ENCODE assay signal across 23 cellular contexts in genomic region chr10:79254333-79255006, GRCh38.
A peak's percentile ranks its signal among the peaks of the same experiment; 100 is the strongest.
DNase-seq lines count a peak whose midpoint lies in the region; ATAC-seq, FAIRE-seq and TF ChIP-seq lines count a peak whose summit lies in the region.
"Had no signal": no experiment of that assay in that cellular context is flagged by ENCODE, and none has a peak within 500 bp of the region (broad histone marks: within the 10 kb centered on the region; RNA-seq: fewer than 3 reads in every experiment).

No MANE protein-coding gene starts in this region.

- ATAC-seq in stimulated activated naive B cell treated with anti-CD40 and anti-IgM and Interleukin-4, amounts not matched to agents 10 μg/mL and 1 μg/mL and 100 μg/mL, for 72 hours (replicated peaks) = no peak

- H2BK15ac ChIP-seq in H1 (ENCODE audit: low read length) = no peak overlapping the region

- H3K27ac ChIP-seq in MM.1S (ENCODE audit: low read length) (peak overlapping the region; percentile 96), H1 (ENCODE audit: low read depth, low read length) (no peak overlapping the region), kidney (ENCODE audit: low read depth in 2 of 2, low read length in 2 of 2) (no peak overlapping the region)

- H3K9me3 Mint-ChIP-seq in T-helper 2 cell treated with Interferon-gamma antibody and Interleukin-4, amounts not matched to agents 5 μg/mL and 100 μg/mL, for 36 hours = no peaks in the 10 kb centered on the region
- no peaks in the 10 kb centered on the region for H3K9me3 Mint-ChIP-seq in stimulated activated naive B cell treated with anti-CD40 and anti-IgM and Interleukin-4, amounts not matched to agents 10 μg/mL and 1 μg/mL and 100 μg/mL, for 72 hours
- no peaks in the 10 kb centered on the region for H3K9me3 Mint-ChIP-seq in activated naive CD4-positive, alpha-beta T cell treated with anti-CD3 and anti-CD28 coated beads for 36 hours
- H3K9me3 Mint-ChIP-seq: activated naive CD4-positive, alpha-beta T cell treated with anti-CD3 and anti-CD28 coated beads, Interleukin-2, amount 10 ng/mL, durations not matched to agents 7 days and 5 days; central memory CD8-positive, alpha-beta T cell; stimulated activated naive CD8-positive, alpha-beta T cell treated with anti-CD3 and anti-CD28 coated beads, Interleukin-15, amount 100 ng/mL, for 72 hours; type B pancreatic cell had no signal

- H4K8ac ChIP-seq in H1 (ENCODE audit: extremely low read depth, insufficient read depth, low read length) = peak overlapping the region; percentile 39; the same call in 1 of the 2 replicates

- H3K23me2 ChIP-seq in H1 (ENCODE audit: low read depth, low read length) = no peaks in the 10 kb centered on the region

- no peak for TF ChIP-seq EP300 in H1 (IDR thresholded peaks at IDR 0.05; ENCODE audit: borderline replicate concordance in 1 of 2, low read depth in 2 of 2, low read length in 2 of 2)

- no peaks in the 10 kb centered on the region for H3K9me2 ChIP-seq in MM.1S (replicated peaks; ENCODE audit: insufficient read depth, low read length)

- H3K9ac ChIP-seq in MM.1S (ENCODE audit: low read length) (peak overlapping the region; percentile 45), H1 (replicated peaks in 1 of 4; ENCODE audit: extremely low read depth in 1 of 4, low read depth in 3 of 4, low read length in 3 of 4) (no peak overlapping the region), kidney (ENCODE audit: low read length in 2 of 2) (no peak overlapping the region)

- no peak overlapping the region for H2BK120ac ChIP-seq in H1 (replicated peaks; ENCODE audit: low read depth, low read length)

- no peak for TF ChIP-seq RAD21 in H1 (IDR thresholded peaks at IDR 0.05 in 1 of 2, conservative IDR thresholded peaks at IDR 0.05 in 1 of 2; ENCODE audit: low read depth in 2 of 2, low read length in 2 of 2)

- no peak overlapping the region for H3K18ac ChIP-seq in H1 (ENCODE audit: extremely low read depth, low read length)

- no peaks in the 10 kb centered on the region for H3K36me3 Mint-ChIP-seq in T-helper 2 cell treated with Interferon-gamma antibody and Interleukin-4, amounts not matched to agents 5 μg/mL and 100 μg/mL, for 36 hours (ENCODE audit: low read depth)
- peaks cover 50 to 71% of the 10 kb centered on the region in 2 donors for H3K36me3 Mint-ChIP-seq in stimulated activated naive B cell treated with anti-CD40 and anti-IgM and Interleukin-4, amounts not matched to agents 10 μg/mL and 1 μg/mL and 100 μg/mL, for 72 hours
- H3K36me3 Mint-ChIP-seq in activated naive CD4-positive, alpha-beta T cell treated with anti-CD3 and anti-CD28 coated beads for 36 hours (ENCODE audit: low read depth) = no peaks in the 10 kb centered on the region

- DNase-seq in T-helper 2 cell treated with Interferon-gamma antibody and Interleukin-4, amounts not matched to agents 5 μg/mL and 100 μg/mL, for 36 hours (ENCODE audit: low spot score) = no peak
- no peak for DNase-seq in T-helper 2 cell
- peak; percentile 80 for DNase-seq in MM.1S
- DNase-seq in H1 (ENCODE audit: low read depth in 1 of 2, low spot score in 2 of 2) = no peak
- no peak for DNase-seq in stimulated activated naive B cell treated with anti-CD40 and anti-IgM and Interleukin-4, amounts not matched to agents 10 μg/mL and 1 μg/mL and 100 μg/mL, for 72 hours
- DNase-seq in kidney = no peak
- no peak for DNase-seq in activated naive CD4-positive, alpha-beta T cell treated with anti-CD3 and anti-CD28 coated beads for 36 hours
- DNase-seq in stimulated activated CD4-positive, alpha-beta T cell treated with anti-CD3 and anti-CD28 coated beads, Interleukin-2, amount 100 ng/mL, for 24 hours = no peak
- DNase-seq: 8988T; activated CD4-positive, alpha-beta T cell treated with anti-CD3 and anti-CD28 coated beads for 36 hours; activated naive CD4-positive, alpha-beta T cell treated with anti-CD3 and anti-CD28 coated beads, Interleukin-2, amount 10 ng/mL, durations not matched to agents 7 days and 5 days; activated T-cell treated with anti-CD3 and anti-CD28 coated beads, Interleukin-2, amount 50 U/mL, for 48 hours; AML-193; DMS79; foreskin fibroblast; hippocampal formation; NCI-H1436; NCI-H510A; occipital lobe; stimulated activated CD4-positive, alpha-beta T cell treated with anti-CD3 and anti-CD28 coated beads, Interleukin-4, amount 100 ng/mL, for 4 hours; stimulated activated naive CD8-positive, alpha-beta T cell treated with anti-CD3 and anti-CD28 coated beads, Interleukin-15, amount 100 ng/mL, for 72 hours had no signal

- no peak overlapping the region for H3K23ac ChIP-seq in H1 (ENCODE audit: insufficient read length)

- POLR2A ChIA-PET in H1 (lab: Charles Lee; ENCODE audit: partially characterized antibody) = interaction anchor here (0.6 to 2.3 kb wide), 2 partner anchors 11 to 22 kb away, joined by 3 to 5 read pairs; no protein-coding TSS in a partner anchor

- H3K27ac Mint-ChIP-seq in T-helper 2 cell treated with Interferon-gamma antibody and Interleukin-4, amounts not matched to agents 5 μg/mL and 100 μg/mL, for 36 hours = peak overlapping the region; percentile 41
- peak overlapping the region; percentile 67 for H3K27ac Mint-ChIP-seq in stimulated activated naive B cell treated with anti-CD40 and anti-IgM and Interleukin-4, amounts not matched to agents 10 μg/mL and 1 μg/mL and 100 μg/mL, for 72 hours
- no peak overlapping the region for H3K27ac Mint-ChIP-seq in activated naive CD4-positive, alpha-beta T cell treated with anti-CD3 and anti-CD28 coated beads for 36 hours
- H3K27ac Mint-ChIP-seq: activated CD4-positive, alpha-beta T cell treated with anti-CD3 and anti-CD28 coated beads for 36 hours; activated naive CD4-positive, alpha-beta T cell treated with anti-CD3 and anti-CD28 coated beads, Interleukin-2, amount 10 ng/mL, durations not matched to agents 7 days and 5 days; stimulated activated naive CD8-positive, alpha-beta T cell treated with anti-CD3 and anti-CD28 coated beads, Interleukin-15, amount 100 ng/mL, for 72 hours; type B pancreatic cell had no signal

- CTCF ChIA-PET in H1 (lab: Charles Lee; ENCODE audit: partially characterized antibody) = interaction anchor here (0.8 kb wide), 1 partner anchor 12 kb away, joined by 4 read pairs; no protein-coding TSS in a partner anchor
- CTCF ChIA-PET in activated naive CD4-positive, alpha-beta T cell treated with anti-CD3 and anti-CD28 coated beads for 36 hours (lab: Charles Lee) = no interaction called here

- H3K36me3 ChIP-seq in MM.1S (replicated peaks; ENCODE audit: insufficient read depth, low read length) = no peaks in the 10 kb centered on the region
- no peaks in the 10 kb centered on the region for H3K36me3 ChIP-seq in H1 (ENCODE audit: control insufficient read depth in 2 of 4, insufficient read depth in 4 of 4, low read length in 3 of 4)
- peaks cover 0 to 6% of the 10 kb centered on the region in 2 donors for H3K36me3 ChIP-seq in kidney (ENCODE audit: control insufficient read depth in 1 of 2, insufficient read depth in 2 of 2, low read length in 2 of 2)

- peaks cover 54% of the 10 kb centered on the region for H3F3A ChIP-seq in MM.1S (ENCODE audit: insufficient read depth, low read length)

- no peak overlapping the region for H3K4ac ChIP-seq in H1 (replicated peaks; ENCODE audit: insufficient read length, low read depth, low read length)

- H4K91ac ChIP-seq in H1 (replicated peaks; ENCODE audit: insufficient read length, low read length) = no peak overlapping the region

- H3K27me3 ChIP-seq in MM.1S (replicated peaks; ENCODE audit: insufficient read depth, low read length) (no peaks in the 10 kb centered on the region), H1 (replicated peaks in 1 of 4; ENCODE audit: control insufficient read depth in 3 of 4, extremely low read depth in 1 of 4, insufficient read depth in 3 of 4, low read length in 3 of 4) (no peaks in the 10 kb centered on the region)

- H3K4me1 ChIP-seq in MM.1S (ENCODE audit: low read length) = peaks cover 97% of the 10 kb centered on the region
- no peaks in the 10 kb centered on the region for H3K4me1 ChIP-seq in H1 (replicated peaks in 1 of 4; ENCODE audit: control insufficient read depth in 3 of 4, insufficient read depth in 4 of 4, low read length in 3 of 4)
- H3K4me1 ChIP-seq in kidney (ENCODE audit: control insufficient read depth in 1 of 2, insufficient read depth in 1 of 2, low read depth in 1 of 2, low read length in 2 of 2) = peaks cover 0 to 3% of the 10 kb centered on the region in 2 donors

- H2AFZ ChIP-seq in MM.1S (ENCODE audit: low read length) = no peak overlapping the region
- no peak overlapping the region for H2AFZ ChIP-seq in H1 (ENCODE audit: low read length)

- H3K4me1 Mint-ChIP-seq in T-helper 2 cell treated with Interferon-gamma antibody and Interleukin-4, amounts not matched to agents 5 μg/mL and 100 μg/mL, for 36 hours (ENCODE audit: low read depth) = peaks cover 19% of the 10 kb centered on the region
- peaks cover 80 to 99% of the 10 kb centered on the region in 2 donors for H3K4me1 Mint-ChIP-seq in stimulated activated naive B cell treated with anti-CD40 and anti-IgM and Interleukin-4, amounts not matched to agents 10 μg/mL and 1 μg/mL and 100 μg/mL, for 72 hours
- H3K4me1 Mint-ChIP-seq in activated naive CD4-positive, alpha-beta T cell treated with anti-CD3 and anti-CD28 coated beads for 36 hours (ENCODE audit: low read depth) = peaks cover 13% of the 10 kb centered on the region

- H2AK5ac ChIP-seq in H1 (ENCODE audit: low read depth, low read length) = no peak overlapping the region

- no peak for FAIRE-seq in H1 (lab: Jason Lieb, UNC)
- FAIRE-seq in kidney (lab: Jason Lieb, UNC) = no peak

- TF ChIP-seq CTCF in MM.1S (IDR thresholded peaks at IDR 0.05; ENCODE audit: low read length) = no peak
- no peak for TF ChIP-seq CTCF in H1 (IDR thresholded peaks at IDR 0.05; ENCODE audit: control extremely low read depth in 1 of 3, insufficient read depth in 1 of 3, low read depth in 1 of 3, low read length in 3 of 3)
- no peak for TF ChIP-seq CTCF in kidney (IDR thresholded peaks at IDR 0.05; ENCODE audit: borderline replicate concordance, extremely low read depth, insufficient read depth)

- no peak overlapping the region for H4K5ac ChIP-seq in H1 (ENCODE audit: insufficient read length, low read depth, low read length)

- H3K9me3 ChIP-seq in MM.1S (replicated peaks; ENCODE audit: insufficient read depth, low read length) = no peaks in the 10 kb centered on the region
- H3K9me3 ChIP-seq in H1 (ENCODE audit: insufficient read depth in 2 of 2, low read depth in 1 of 2, low read length in 1 of 2) = no peaks in the 10 kb centered on the region
- no peaks in the 10 kb centered on the region for H3K9me3 ChIP-seq in kidney (ENCODE audit: control insufficient read depth in 1 of 2, low read length in 2 of 2)

- H3K56ac ChIP-seq in H1 (replicated peaks; ENCODE audit: insufficient read length, low read depth, low read length) = no peak overlapping the region

- peaks cover 91% of the 10 kb centered on the region for H3K79me2 ChIP-seq in MM.1S (ENCODE audit: low read length)
- no peaks in the 10 kb centered on the region; a peak in 1 of 4 replicates for H3K79me2 ChIP-seq in H1 (ENCODE audit: control insufficient read depth in 1 of 2, insufficient read depth in 2 of 2, low read length in 2 of 2)

- peak overlapping the region; percentile 35 for H3K4me3 ChIP-seq in MM.1S (ENCODE audit: low read length)
- H3K4me3 ChIP-seq in H1 (ENCODE audit: extremely low read depth in 1 of 4, insufficient read depth in 2 of 4, low read depth in 3 of 4, low read length in 4 of 4) = no peak overlapping the region
- no peak overlapping the region for H3K4me3 ChIP-seq in kidney (ENCODE audit: low read length in 2 of 2)

- intact Hi-C loops in kidney (cut with DNase I) = no loop called here
- intact Hi-C loops in activated naive CD4-positive, alpha-beta T cell treated with anti-CD3 and anti-CD28 coated beads for 36 hours (cut with micrococcal nuclease) = no loop called here

- peaks cover 6% of the 10 kb centered on the region; the same call in 1 of the 2 replicates for H3K79me1 ChIP-seq in H1 (ENCODE audit: low read depth, low read length)

- H4K20me1 ChIP-seq in MM.1S (ENCODE audit: insufficient read depth, low read length) = no peaks in the 10 kb centered on the region
- peaks cover 8 to 27% of the 10 kb centered on the region in 2 experiments for H4K20me1 ChIP-seq in H1 (replicated peaks in 1 of 2; ENCODE audit: control insufficient read depth in 1 of 2, insufficient read depth in 2 of 2, low read length in 2 of 2)

- no peak overlapping the region for H2BK12ac ChIP-seq in H1 (ENCODE audit: low read depth, low read length)

- H3K4me3 Mint-ChIP-seq in T-helper 2 cell treated with Interferon-gamma antibody and Interleukin-4, amounts not matched to agents 5 μg/mL and 100 μg/mL, for 36 hours = no peak overlapping the region
- H3K4me3 Mint-ChIP-seq in stimulated activated naive B cell treated with anti-CD40 and anti-IgM and Interleukin-4, amounts not matched to agents 10 μg/mL and 1 μg/mL and 100 μg/mL, for 72 hours = peak overlapping the region; percentile 20 to 66
- no peak overlapping the region for H3K4me3 Mint-ChIP-seq in activated naive CD4-positive, alpha-beta T cell treated with anti-CD3 and anti-CD28 coated beads for 36 hours
- H3K4me3 Mint-ChIP-seq: activated CD4-positive, alpha-beta T cell treated with anti-CD3 and anti-CD28 coated beads for 36 hours; activated naive CD4-positive, alpha-beta T cell treated with anti-CD3 and anti-CD28 coated beads, Interleukin-2, amount 10 ng/mL, durations not matched to agents 7 days and 5 days; central memory CD8-positive, alpha-beta T cell; stimulated activated naive CD8-positive, alpha-beta T cell treated with anti-CD3 and anti-CD28 coated beads, Interleukin-15, amount 100 ng/mL, for 72 hours; type B pancreatic cell had no signal

- H2BK5ac ChIP-seq in H1 (ENCODE audit: low read depth, low read length) = no peak overlapping the region

- no peak overlapping the region for H3K14ac ChIP-seq in H1 (ENCODE audit: insufficient read length)

- peak overlapping the region; percentile 91 for H3K4me2 ChIP-seq in MM.1S (ENCODE audit: low read depth, low read length)
- H3K4me2 ChIP-seq in H1 (ENCODE audit: insufficient read depth in 1 of 2, low read depth in 2 of 2, low read length in 2 of 2) = no peak overlapping the region

- WGBS in H1 (ENCODE audit: extremely low coverage in 1 of 2, insufficient coverage in 1 of 2, insufficient read length in 1 of 2, insufficient replicate concordance in 2 of 2, low coverage in 1 of 2, low lambda C conversion rate in 2 of 2, missing lambda C conversion rate in 1 of 2), 2 experiments = 87% methylated on average over 18 of the region's 18 CpGs; no CpG with 5 or more reads in 1 of the 2 experiments

- no peaks in the 10 kb centered on the region for H3K27me3 Mint-ChIP-seq in T-helper 2 cell treated with Interferon-gamma antibody and Interleukin-4, amounts not matched to agents 5 μg/mL and 100 μg/mL, for 36 hours (ENCODE audit: low read depth)
- no peaks in the 10 kb centered on the region for H3K27me3 Mint-ChIP-seq in stimulated activated naive B cell treated with anti-CD40 and anti-IgM and Interleukin-4, amounts not matched to agents 10 μg/mL and 1 μg/mL and 100 μg/mL, for 72 hours
- H3K27me3 Mint-ChIP-seq in activated naive CD4-positive, alpha-beta T cell treated with anti-CD3 and anti-CD28 coated beads for 36 hours (ENCODE audit: low read depth) = no peaks in the 10 kb centered on the region
- H3K27me3 Mint-ChIP-seq: activated CD4-positive, alpha-beta T cell treated with anti-CD3 and anti-CD28 coated beads for 36 hours; activated naive CD4-positive, alpha-beta T cell treated with anti-CD3 and anti-CD28 coated beads, Interleukin-2, amount 10 ng/mL, durations not matched to agents 7 days and 5 days; central memory CD8-positive, alpha-beta T cell; stimulated activated naive CD8-positive, alpha-beta T cell treated with anti-CD3 and anti-CD28 coated beads, Interleukin-15, amount 100 ng/mL, for 72 hours had no signal

- no peak overlapping the region for H2BK20ac ChIP-seq in H1 (ENCODE audit: low read length)

- TF ChIP-seq POLR2A in H1 (IDR thresholded peaks at IDR 0.05; ENCODE audit: control extremely low read depth in 1 of 2, low read depth in 2 of 2, low read length in 2 of 2) = no peak

Comparison
In these comparisons a context has a peak if more than half of its experiments do, and no peak if none do; other contexts are left out.
1. H3K4me3 Mint-ChIP-seq: peak in stimulated activated naive B cell treated with anti-CD40 and anti-IgM and Interleukin-4, amounts not matched to agents 10 μg/mL and 1 μg/mL and 100 μg/mL, for 72 hours (2 of 2); none in T-helper 2 cell treated with Interferon-gamma antibody and Interleukin-4, amounts not matched to agents 5 μg/mL and 100 μg/mL, for 36 hours (single experiment) and activated naive CD4-positive, alpha-beta T cell treated with anti-CD3 and anti-CD28 coated beads for 36 hours (single experiment).